17 cellular contexts compared by ENCODE assay signal in genomic region chr16:70674221-70675014, GRCh38. TPM values are rescaled to one million over a fixed set of nuclear protein-coding genes. Genes with fewer than 3 reads are reported as not detected.
"Had no signal": no experiment of that assay in that cellular context is flagged by ENCODE, and none has a peak within 500 bp of the region (broad histone marks: within the 10 kb centered on the region; RNA-seq: fewer than 3 reads in every experiment).

No MANE protein-coding gene starts in this region.

- ATAC-seq: activated CD4-positive, alpha-beta T cell treated with anti-CD3 and anti-CD28 coated beads for 36 hours; foreskin keratinocyte; naive thymus-derived CD4-positive, alpha-beta T cell; right cardiac atrium; WTC11 had no signal

- H3K4me1 ChIP-seq: foreskin keratinocyte, uterus had no signal

- H3K27me3 ChIP-seq: foreskin keratinocyte, transverse colon, uterus had no signal

- H3K36me3 ChIP-seq: uterus had no signal

- DNase-seq: activated CD4-positive, alpha-beta T cell treated with anti-CD3 and anti-CD28 coated beads for 36 hours; activated CD4-positive, alpha-beta T cell treated with anti-CD3 and anti-CD28 coated beads, Interleukin-2, amount 50 U/mL, for 48 hours; activated gamma-delta T cell treated with Interleukin-2 at 50 U/mL for 16 hours; endodermal cell; foreskin keratinocyte; glutamatergic neuron; hippocampal formation; naive thymus-derived CD4-positive, alpha-beta T cell; stimulated activated CD4-positive, alpha-beta T cell treated with anti-CD3 and anti-CD28 coated beads, Interleukin-15, amount 100 ng/mL, for 24 hours; stimulated activated CD4-positive, alpha-beta T cell treated with anti-CD3 and anti-CD28 coated beads, Interleukin-2, amount 100 ng/mL, for 48 hours; transverse colon; uterus had no signal

- H3K4me3 ChIP-seq: skin epidermis, transverse colon, uterus had no signal

- H3K27ac ChIP-seq: epithelial cell of prostate, foreskin keratinocyte, transverse colon had no signal

- H3K9me3 ChIP-seq: transverse colon, uterus had no signal

RNA-seq across cellular contexts. Expression of gene MTSS2, which starts 11.4 kb away (rescaled TPM):
- polyA plus RNA-seq: naive thymus-derived CD4-positive, alpha-beta T cell had no signal

RNA-seq across cellular contexts. Expression of gene IL34, which starts 28.1 kb away (rescaled TPM):
- total RNA-seq: activated CD4-positive, alpha-beta T cell treated with anti-CD3 and anti-CD28 coated beads for 36 hours; T-helper 2 cell treated with Interferon-gamma antibody and Interleukin-4, amounts not matched to agents 100 ng/mL and 5 ng/mL, for 36 hours had no signal
- polyA plus RNA-seq: naive thymus-derived CD4-positive, alpha-beta T cell had no signal
